8 cellular contexts compared by ENCODE assay signal in the genomic region with DNA sequence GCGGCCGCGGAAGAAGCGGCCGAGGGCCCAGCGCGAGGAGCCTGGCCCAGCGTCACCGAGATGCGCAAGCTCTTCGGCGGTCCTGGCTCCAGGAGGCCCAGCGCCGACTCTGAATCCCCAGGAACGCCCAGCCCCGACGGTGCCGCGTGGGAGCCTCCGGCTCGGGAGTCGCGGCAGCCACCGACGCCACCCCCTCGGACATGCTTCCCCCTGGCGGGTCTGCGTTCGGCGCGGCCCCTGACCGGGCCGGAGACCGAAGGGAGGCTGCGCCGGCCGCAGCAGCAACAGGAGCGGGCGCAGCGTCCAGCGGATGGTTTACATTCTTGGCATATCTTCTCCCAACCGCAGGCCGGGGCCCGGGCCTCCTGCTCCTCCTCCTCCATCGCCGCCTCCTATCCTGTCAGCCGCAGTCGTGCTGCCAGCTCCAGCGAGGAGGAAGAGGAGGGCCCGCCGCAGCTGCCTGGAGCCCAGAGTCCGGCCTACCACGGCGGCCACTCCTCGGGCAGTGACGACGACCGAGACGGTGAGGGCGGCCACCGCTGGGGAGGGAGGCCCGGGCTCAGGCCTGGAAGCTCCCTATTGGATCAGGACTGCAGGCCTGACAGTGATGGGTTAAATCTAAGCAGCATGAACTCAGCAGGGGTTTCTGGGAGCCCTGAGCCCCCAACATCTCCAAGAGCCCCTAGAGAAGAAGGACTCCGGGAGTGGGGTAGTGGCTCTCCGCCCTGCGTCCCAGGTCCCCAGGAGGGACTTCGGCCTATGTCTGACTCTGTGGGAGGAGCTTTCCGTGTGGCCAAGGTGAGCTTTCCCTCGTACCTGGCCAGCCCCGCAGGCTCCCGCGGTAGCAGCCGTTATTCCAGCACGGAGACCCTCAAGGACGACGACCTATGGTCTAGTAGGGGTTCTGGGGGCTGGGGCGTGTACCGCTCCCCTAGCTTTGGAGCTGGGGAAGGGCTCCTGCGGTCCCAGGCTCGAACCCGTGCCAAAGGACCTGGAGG. TPM values are rescaled to one million over a fixed set of nuclear protein-coding genes. Genes with fewer than 3 reads are reported as not detected.
DNase-seq lines count a peak whose midpoint lies in the region; ATAC-seq lines count a peak whose summit lies in the region.

No MANE protein-coding gene starts in this region.

- H3K9ac ChIP-seq in BLaER1 (peak overlapping the region; percentile 82), rectal smooth muscle tissue (ENCODE audit: low read length) (peak overlapping the region; percentile 68)

- H4K20me1 ChIP-seq in BLaER1 = peaks cover 40% of the 10 kb centered on the region

- H3K36me3 ChIP-seq in BLaER1 (peaks cover 3% of the 10 kb centered on the region; the same call in 1 of the 2 replicates), rectal smooth muscle tissue (ENCODE audit: control insufficient read depth, insufficient read depth, low read length) (no peaks in the 10 kb centered on the region)

- peak overlapping the region; percentile 79 for H3K4me3 ChIP-seq in BLaER1
- peak overlapping the region; percentile 88 for H3K4me3 ChIP-seq in rectal smooth muscle tissue (ENCODE audit: low read length)

- peak; percentile 74 for ATAC-seq in left ventricle myocardium superior
- no peak for ATAC-seq in HG02870 (IDR thresholded peaks at IDR 0.05; ENCODE audit: unreplicated experiment)
- no peak for ATAC-seq in HG03442 (IDR thresholded peaks at IDR 0.05; ENCODE audit: unreplicated experiment)

- peak; percentile 96 for DNase-seq in HT1080 (ENCODE audit: low read depth)
- peak; percentile 95 for DNase-seq in left ventricle myocardium superior
- DNase-seq in GM19240 (ENCODE audit: insufficient read length, low spot score) = no peak

- H3K27ac ChIP-seq in BLaER1 (peak overlapping the region; percentile 73), angular gyrus (ENCODE audit: low read depth, low read length) (peak overlapping the region; percentile 45), rectal smooth muscle tissue (ENCODE audit: low read depth, low read length) (peak overlapping the region; percentile 97)

- peaks cover 27% of the 10 kb centered on the region for H3K27me3 ChIP-seq in BLaER1
- no peaks in the 10 kb centered on the region for H3K27me3 ChIP-seq in rectal smooth muscle tissue (ENCODE audit: control insufficient read depth, insufficient read depth, low read length)

- H3K4me1 ChIP-seq in BLaER1 = peaks cover 72% of the 10 kb centered on the region
- H3K4me1 ChIP-seq in rectal smooth muscle tissue (ENCODE audit: control insufficient read depth, insufficient read depth, low read length) = peaks cover 40% of the 10 kb centered on the region

- intact Hi-C loops in left ventricle myocardium superior (cut with micrococcal nuclease) = no loop called here

- H3K4me2 ChIP-seq in BLaER1 = peak overlapping the region; percentile 99

- no peaks in the 10 kb centered on the region for H3K9me3 ChIP-seq in BLaER1

RNA-seq across cellular contexts. Expression of gene ARHGEF17, which starts 1.2 kb away (rescaled TPM):
- total RNA-seq in HT1080 (2014; rRNA removed; shearing (Covaris generic)) = 8.2 and 8.8 TPM in 2 replicates
- 7.9 and 9.0 TPM in 2 replicates for polyA plus RNA-seq in HT1080 (2015; cell fraction: cytosol; rRNA removed)
- 79.3 and 89.1 TPM in 2 replicates for polyA plus RNA-seq in HT1080 (2015; cell fraction: nucleus; rRNA removed)
- 52.0 TPM for total RNA-seq in left ventricle myocardium superior

RNA-seq across cellular contexts. Expression of gene P2RY6, which starts 37.1 kb away (rescaled TPM):
- 0.33 TPM in 1 of 2 replicates, not detected in the other for total RNA-seq in HT1080 (2014; rRNA removed; shearing (Covaris generic))
- 0.94 and 1.4 TPM in 2 replicates for polyA plus RNA-seq in HT1080 (2015; cell fraction: cytosol; rRNA removed)
- 0.26 and 1.6 TPM in 2 replicates for polyA plus RNA-seq in HT1080 (2015; cell fraction: nucleus; rRNA removed)
- 1.5 TPM for total RNA-seq in left ventricle myocardium superior

Comparison
In these comparisons a context has a peak if more than half of its experiments do, and no peak if none do; other contexts are left out.
1. H3K27ac ChIP-seq: peak in every context shown above with its lines; median percentile 97 in rectal smooth muscle tissue; 73 in BLaER1; 45 in angular gyrus.